Comparison of ENCODE assay signal across 18 cellular contexts in the genomic region with DNA sequence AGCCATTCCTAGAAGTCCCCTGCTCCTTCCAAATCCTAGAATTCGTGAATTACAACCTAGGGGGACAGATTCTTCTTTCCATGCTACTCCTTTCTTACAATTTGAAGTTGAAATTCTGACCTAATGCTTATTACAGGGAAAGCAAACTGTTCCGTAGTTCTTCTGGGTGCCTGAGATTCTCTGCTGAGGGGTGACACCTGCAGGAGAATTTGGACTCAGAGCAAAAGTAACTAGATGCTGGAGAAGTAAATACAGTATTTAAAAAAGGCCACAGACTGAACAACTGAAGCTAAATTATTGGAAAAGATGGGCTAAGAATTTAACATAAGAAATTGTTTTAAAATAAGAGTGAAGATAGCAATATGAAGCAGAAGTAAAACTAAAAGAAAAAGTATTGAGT. TPM values are rescaled to one million over a fixed set of nuclear protein-coding genes. Genes with fewer than 3 reads are reported as not detected.
DNase-seq lines count a peak whose midpoint lies in the region; ATAC-seq, FAIRE-seq and TF ChIP-seq lines count a peak whose summit lies in the region.
"Had no signal": no experiment of that assay in that cellular context is flagged by ENCODE, and none has a peak within 500 bp of the region (broad histone marks: within the 10 kb centered on the region; RNA-seq: fewer than 3 reads in every experiment).

No MANE protein-coding gene starts in this region.

- H4K20me1 ChIP-seq in HepG2 (ENCODE audit: insufficient read depth, low read length): no peaks in the 10 kb centered on the region

- BruUV-seq in HepG2 (replicated peaks; lab: Mats Ljungman, UMichigan): no TSS peak

- peaks cover 5% of the 10 kb centered on the region for H3K4me1 ChIP-seq in CD8-positive, alpha-beta T cell (ENCODE audit: insufficient read depth, low read length)
- no peaks in the 10 kb centered on the region for H3K4me1 ChIP-seq in HepG2 (ENCODE audit: insufficient read depth, low read length)
- H3K4me1 ChIP-seq: gastrocnemius medialis, pancreas, spleen had no signal

- no peak overlapping the region for H3K27ac ChIP-seq in CD8-positive, alpha-beta T cell (ENCODE audit: low read depth, low read length)
- no peak overlapping the region for H3K27ac ChIP-seq in HepG2 (ENCODE audit: extremely low read length, insufficient read depth, low read length)
- H3K27ac ChIP-seq: gastrocnemius medialis, pancreas, SK-N-MC, spleen had no signal

- no peaks in the 10 kb centered on the region for H3K27me3 ChIP-seq in CD8-positive, alpha-beta T cell (ENCODE audit: insufficient read depth, low read length)
- no peaks in the 10 kb centered on the region for H3K27me3 ChIP-seq in HepG2 (ENCODE audit: control insufficient read depth in 1 of 2, insufficient read depth in 2 of 2, low read length in 2 of 2)
- H3K27me3 ChIP-seq: gastrocnemius medialis, pancreas, spleen had no signal

- intact Hi-C loops in CD8-positive, alpha-beta T cell (cut with DNase I, micrococcal nuclease): no loop called here
- intact Hi-C loops in HepG2 (cut with micrococcal nuclease; ENCODE audit: unreplicated experiment): no loop called here

- no peaks in the 10 kb centered on the region for H3K27me3 Mint-ChIP-seq in CD8-positive, alpha-beta T cell (ENCODE audit: low read depth)

- TF ChIP-seq RAD21 in HepG2 (CRISPR knock-in tag; IDR thresholded peaks at IDR 0.05): no peak

- CTCF ChIA-PET in CD8-positive, alpha-beta T cell (lab: Charles Lee): interaction anchor here (0.7 kb wide), 1 partner anchor 14 kb away, joined by 3 read pairs; no protein-coding TSS in a partner anchor
- CTCF ChIA-PET in HepG2 (lab: Yijun Ruan, JAX; ENCODE audit: low intra/inter-chr PET ratio, low total read pairs): no interaction called here

- peaks cover 10% of the 10 kb centered on the region for H3K9me3 Mint-ChIP-seq in CD8-positive, alpha-beta T cell

- TF ChIP-seq EP300 in HepG2 (IDR thresholded peaks at IDR 0.05; ENCODE audit: low read depth in 2 of 2, low read length in 2 of 2) (no peak), HepG2 (CRISPR knock-in tag; IDR thresholded peaks at IDR 0.05; ENCODE audit: borderline replicate concordance) (no peak)

- no peak for ATAC-seq in CD8-positive, alpha-beta T cell
- ATAC-seq in HepG2: no peak
- ATAC-seq in GM21515 (IDR thresholded peaks at IDR 0.05; ENCODE audit: unreplicated experiment): no peak
- ATAC-seq: gastrocnemius medialis, pancreas had no signal

- POLR2A ChIA-PET in CD8-positive, alpha-beta T cell (lab: Charles Lee): no interaction called here
- POLR2A ChIA-PET in HepG2 (lab: Yijun Ruan, JAX): no interaction called here

- in situ Hi-C loops in astrocyte of the spinal cord (cut with HindIII; ENCODE audit: low sequenced_read_pairs) (no loop called here), HepG2 (cut with HindIII; ENCODE audit: extremely low pct_ligation_motif_present, low pct_unique_long_range_greater_than_20kb) (no loop called here)

- peaks cover 72% of the 10 kb centered on the region for H3K36me3 Mint-ChIP-seq in CD8-positive, alpha-beta T cell

- no peak overlapping the region for H3K4me2 ChIP-seq in HepG2 (ENCODE audit: low read depth, low read length)

- peaks cover 12% of the 10 kb centered on the region for H3K4me1 Mint-ChIP-seq in CD8-positive, alpha-beta T cell (ENCODE audit: low read depth)

- no peak for FAIRE-seq in HepG2 (lab: Jason Lieb, UNC)
- no peak for FAIRE-seq in GM12892 (lab: Jason Lieb, UNC)
- FAIRE-seq: GM12891, pancreas, TTC549 had no signal

- peaks cover 6% of the 10 kb centered on the region for H3K36me3 ChIP-seq in CD8-positive, alpha-beta T cell (ENCODE audit: insufficient read depth, low read length)
- peaks cover 10 to 29% of the 10 kb centered on the region in 2 experiments for H3K36me3 ChIP-seq in HepG2 (replicated peaks in 1 of 2; ENCODE audit: control insufficient read depth in 1 of 2, insufficient read depth in 2 of 2, low read length in 2 of 2)

- TF ChIP-seq POLR2A in HepG2 (IDR thresholded peaks at IDR 0.05; ENCODE audit: insufficient read depth in 1 of 2, low read depth in 2 of 2, low read length in 2 of 2): no peak
- no peak for TF ChIP-seq POLR2A in GM12892 (IDR thresholded peaks at IDR 0.05; ENCODE audit: low read depth, low read length)

- H3K4me3 Mint-ChIP-seq in CD8-positive, alpha-beta T cell: no peak overlapping the region

- H2AFZ ChIP-seq in HepG2 (ENCODE audit: low read length): no peak overlapping the region

- no peaks in the 10 kb centered on the region for H3K9me3 ChIP-seq in CD8-positive, alpha-beta T cell (ENCODE audit: low read length)
- no peaks in the 10 kb centered on the region for H3K9me3 ChIP-seq in HepG2 (ENCODE audit: low read length)
- H3K9me3 ChIP-seq: gastrocnemius medialis, pancreas had no signal

- H3K4me3 ChIP-seq in AG10803 (ENCODE audit: low read length): no peak overlapping the region
- H3K4me3 ChIP-seq in CD8-positive, alpha-beta T cell (ENCODE audit: low read depth, low read length): no peak overlapping the region
- H3K4me3 ChIP-seq in astrocyte of the spinal cord (ENCODE audit: low read depth, low read length): no peak overlapping the region
- H3K4me3 ChIP-seq in HepG2 (replicated peaks in 1 of 3; ENCODE audit: insufficient read depth in 1 of 3, low read depth in 2 of 3, low read length in 3 of 3): no peak overlapping the region
- H3K4me3 ChIP-seq: gastrocnemius medialis, pancreas, SK-N-MC, spleen had no signal

- DNase-seq in AG10803 (ENCODE audit: low read depth) (peak; percentile 5), astrocyte of the spinal cord (ENCODE audit: low read depth, low spot score) (no peak), HepG2 (ENCODE audit: low spot score) (no peak), HCEC 1CT (no peak), GM12892 (ENCODE audit: insufficient read length) (no peak), NCI-H1930 (lab: John Stamatoyannopoulos, UW) (no peak)
- DNase-seq in CD8-positive, alpha-beta T cell: no peak
- DNase-seq: activated gamma-delta T cell, gastrocnemius medialis, KBM-7, NCI-H1417 treated with DMSO at 0.1 percent for 48 hours, NCI-H510A treated with DMSO at 0.1 percent for 48 hours, pancreas, spleen had no signal

- H3K27ac Mint-ChIP-seq in CD8-positive, alpha-beta T cell: peak overlapping the region; percentile 16

- TF ChIP-seq CTCF in AG10803 (conservative IDR thresholded peaks at IDR 0.05; ENCODE audit: low read length): 0 out of 2 replicates have a peak, but pooled peaks have one; percentile 8
- TF ChIP-seq CTCF in CD8-positive, alpha-beta T cell (IDR thresholded peaks at IDR 0.05): no peak
- TF ChIP-seq CTCF in astrocyte of the spinal cord (IDR thresholded peaks at IDR 0.05; ENCODE audit: low read depth, low read length): peak; percentile 2
- 0 out of 2 replicates have a peak, but pooled peaks have one; percentile 15 for TF ChIP-seq CTCF in HepG2 (CRISPR knock-in tag; IDR thresholded peaks at IDR 0.05)

- no peak overlapping the region for H3K9ac ChIP-seq in HepG2 (ENCODE audit: insufficient read depth, low read depth, low read length)

- H3K79me2 ChIP-seq in HepG2 (ENCODE audit: insufficient read depth, low read length): no peaks in the 10 kb centered on the region

- 89% methylated on average over 2 of the region's 2 CpGs for WGBS in HepG2 (ENCODE audit: low lambda C conversion rate)

TF ChIP-seq in HepG2, 621 proteins besides CTCF, POLR2A, EP300 and RAD21 (continues in another document):
- TF ChIP-seq CREB1 (IDR thresholded peaks at IDR 0.05): no peak
- TF ChIP-seq CREB1 (CRISPR knock-in tag; IDR thresholded peaks at IDR 0.05): no peak
- no peak for TF ChIP-seq ZNF382 (CRISPR knock-in tag; IDR thresholded peaks at IDR 0.05; ENCODE audit: borderline replicate concordance)
- no peak for TF ChIP-seq ATRX (CRISPR knock-in tag; IDR thresholded peaks at IDR 0.05; ENCODE audit: borderline replicate concordance)
- TF ChIP-seq XBP1 (CRISPR knock-in tag; IDR thresholded peaks at IDR 0.05): no peak

RNA-seq across cellular contexts. Expression of a gene that starts 37.9 kb away (rescaled TPM):
- 10 to 100 TPM; 43.1 to 47.1 TPM for total RNA-seq in CD8-positive, alpha-beta T cell
- 37.3 and 38.2 TPM in 2 replicates for total RNA-seq in HepG2 (2016; rRNA removed; fragmentation: Illumina TruSeq; extraction: Trizol)
- 8.1 and 10.8 TPM in 2 replicates for total RNA-seq in HepG2 (2016; cell fraction: cytosol; rRNA removed; fragmentation: Illumina TruSeq; extraction: Trizol; ENCODE audit: low read depth)
- total RNA-seq in HepG2 (2016; cell fraction: insoluble cytoplasmic fraction; rRNA removed; fragmentation: Illumina TruSeq; extraction: Trizol): 39.1 and 39.5 TPM in 2 replicates
- total RNA-seq in HepG2 (2016; cell fraction: membrane; rRNA removed; fragmentation: Illumina TruSeq; extraction: Trizol): 11.6 and 12.1 TPM in 2 replicates
- total RNA-seq in HepG2 (2016; cell fraction: nucleus; rRNA removed; fragmentation: Illumina TruSeq; extraction: Trizol): 44.5 and 48.5 TPM in 2 replicates
- 15.3 and 16.7 TPM in 2 replicates for polyA plus RNA-seq in HepG2 (2011; rRNA removed)
- polyA plus RNA-seq in HepG2 (2011; cell fraction: cytosol; rRNA removed): 12.8 and 15.9 TPM in 2 replicates
- polyA plus RNA-seq in HepG2 (2011; cell fraction: nucleus; rRNA removed): 45.5 and 47.0 TPM in 2 replicates
- polyA plus RNA-seq in HepG2 (2012): 8.2 and 9.0 TPM in 2 replicates
- 4.2 and 5.4 TPM in 2 replicates for polyA plus RNA-seq in HepG2 (2016; cell fraction: cytosol; fragmentation: Illumina TruSeq; extraction: Trizol; ENCODE audit: low read depth)
- 34.4 and 38.2 TPM in 2 replicates for polyA plus RNA-seq in HepG2 (2016; cell fraction: insoluble cytoplasmic fraction; fragmentation: Illumina TruSeq; extraction: Trizol; ENCODE audit: low read depth)
- 6.2 and 6.9 TPM in 2 replicates for polyA plus RNA-seq in HepG2 (2016; cell fraction: membrane; fragmentation: Illumina TruSeq; extraction: Trizol; ENCODE audit: low read depth)
- 43.1 and 43.8 TPM in 2 replicates for polyA plus RNA-seq in HepG2 (2016; cell fraction: nucleus; fragmentation: Illumina TruSeq; extraction: Trizol; ENCODE audit: insufficient read depth, low read depth)
- 54.0 and 100 TPM in 2 replicates for polyA minus RNA-seq in HepG2 (2011; rRNA and poly(A)+ RNA removed; ENCODE audit: low replicate concordance)
- polyA minus RNA-seq in HepG2 (2011; cell fraction: cytosol; rRNA and poly(A)+ RNA removed): 8.7 and 11.3 TPM in 2 replicates
- polyA minus RNA-seq in HepG2 (2011; cell fraction: nucleus; rRNA and poly(A)+ RNA removed): 62.3 and 66.0 TPM in 2 replicates
- polyA plus RNA-seq in GM12892 (2012; ENCODE audit: missing spikeins): 20.8 TPM
